ENCODE assay signal across 7 cellular contexts in the genomic region with DNA sequence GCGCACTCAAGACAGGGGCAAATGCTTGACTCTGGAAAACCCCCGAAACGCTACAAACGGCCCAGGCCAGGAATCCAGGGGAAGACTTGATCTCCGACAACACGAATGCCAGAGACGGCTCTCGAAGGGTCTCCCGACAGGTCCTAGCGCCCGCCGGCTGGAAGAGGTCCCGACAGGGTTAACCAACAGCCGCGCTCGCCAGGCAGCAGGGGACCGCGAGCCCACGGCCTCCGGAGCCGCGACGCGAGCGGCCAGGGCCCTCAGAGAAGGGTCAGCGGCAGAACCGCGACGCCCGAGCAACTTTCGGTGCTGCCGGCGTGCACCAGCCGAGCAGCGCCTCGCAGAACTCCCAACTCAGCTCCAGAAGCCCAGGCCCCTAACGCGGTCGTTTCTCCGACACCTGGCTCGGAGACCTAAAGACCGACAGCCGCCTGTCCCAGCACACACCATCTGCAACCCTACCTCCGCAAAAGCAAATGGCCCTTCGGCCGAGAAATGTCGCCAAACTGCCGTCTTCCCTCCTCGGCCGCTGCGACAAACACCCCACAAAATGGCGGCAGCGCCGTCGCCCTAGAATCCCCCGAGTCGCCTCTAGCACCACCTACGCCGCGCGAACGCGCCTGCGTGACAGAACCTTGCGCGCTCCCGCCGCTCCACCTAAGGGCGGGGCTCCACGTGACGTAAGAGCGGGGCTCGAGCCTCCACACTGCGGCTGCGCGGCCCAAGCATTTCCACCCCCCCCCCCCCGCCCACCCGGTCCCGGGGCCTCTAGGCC.
DNase-seq lines count a peak whose midpoint lies in the region; ATAC-seq and TF ChIP-seq lines count a peak whose summit lies in the region.

TSS of gene CLK4 (minus strand) at position 567 of the 775 bp plus-strand sequence. CDS start 3,634 bp downstream, outside the sequence.

- peak within 1 kb of the TSS; percentile 77 for H3K4me3 ChIP-seq in retinal pigment epithelial cell (ENCODE audit: low read length)

- TF ChIP-seq CTCF in retinal pigment epithelial cell (conservative IDR thresholded peaks at IDR 0.05; ENCODE audit: low read depth, low read length), result no peak

- peak; percentile 49 for DNase-seq in NCI-H2081 treated with DMSO at 0.1 percent for 48 hours (lab: John Stamatoyannopoulos, UW)
- peak; percentile 87 for DNase-seq in T1000 (lab: John Stamatoyannopoulos, UW)
- DNase-seq in astrocyte of the hippocampus (ENCODE audit: low read depth, low spot score), result peak; percentile 98
- peak; percentile 89 to 93 for DNase-seq in hippocampal formation (lab: John Stamatoyannopoulos, UW)
- peak; percentile 75 for DNase-seq in retinal pigment epithelial cell (ENCODE audit: low read depth)

- ATAC-seq in GM18517 (IDR thresholded peaks at IDR 0.05; ENCODE audit: unreplicated experiment) (peak; percentile 64), HG03025 (IDR thresholded peaks at IDR 0.05; ENCODE audit: low FRiP score, unreplicated experiment) (peak; percentile 82)

Comparison
In these comparisons a context has a peak if more than half of its experiments do, and no peak if none do; other contexts are left out.
1. Peak in every context shown above with its lines: DNase-seq, ATAC-seq and H3K4me3 ChIP-seq.